In the genomic region with DNA sequence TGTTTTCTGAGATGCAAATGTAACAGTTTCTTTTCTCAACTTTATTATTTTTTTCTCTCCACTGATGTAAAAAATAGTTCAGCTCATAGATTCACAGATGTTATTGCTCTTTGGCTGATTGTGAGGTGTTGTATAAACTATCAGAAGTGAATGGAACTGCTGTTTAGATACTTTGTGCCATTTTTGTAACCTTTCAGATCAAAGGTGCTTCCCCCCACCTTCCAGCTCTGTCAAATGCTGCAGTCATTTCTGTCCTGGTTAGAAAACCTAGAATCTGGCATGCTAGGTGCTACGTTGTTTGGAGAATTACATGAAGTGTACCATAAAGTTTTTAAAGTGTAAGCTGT, we compare ENCODE assay signal across 11 cellular contexts. TPM values are rescaled to one million over a fixed set of nuclear protein-coding genes. Genes with fewer than 3 reads are reported as not detected.
A peak's percentile ranks its signal among the peaks of the same experiment; 100 is the strongest.
DNase-seq lines count a peak whose midpoint lies in the region; ATAC-seq, FAIRE-seq and TF ChIP-seq lines count a peak whose summit lies in the region.
"Had no signal": no experiment of that assay in that cellular context is flagged by ENCODE, and none has a peak within 500 bp of the region (broad histone marks: within the 10 kb centered on the region; RNA-seq: fewer than 3 reads in every experiment).

No MANE protein-coding gene starts in this region.

- no peaks in the 10 kb centered on the region for H3K36me3 Mint-ChIP-seq in activated naive CD8-positive, alpha-beta T cell treated with anti-CD3 and anti-CD28 coated beads, Interleukin-2, amount 50 U/mL, for 24 hours (ENCODE audit: low read depth)
- no peaks in the 10 kb centered on the region for H3K36me3 Mint-ChIP-seq in osteocyte (ENCODE audit: unreplicated experiment)

- ATAC-seq in GM19035 (IDR thresholded peaks at IDR 0.05; ENCODE audit: unreplicated experiment) (peak; percentile 28), HG03175 (IDR thresholded peaks at IDR 0.05; ENCODE audit: unreplicated experiment) (peak; percentile 18)
- no peak for ATAC-seq in activated naive CD8-positive, alpha-beta T cell treated with anti-CD3 and anti-CD28 coated beads, Interleukin-2, amount 50 U/mL, for 24 hours

- peak overlapping the region; percentile 70 for H3K27ac Mint-ChIP-seq in activated naive CD8-positive, alpha-beta T cell treated with anti-CD3 and anti-CD28 coated beads, Interleukin-2, amount 50 U/mL, for 24 hours
- no peak overlapping the region for H3K27ac Mint-ChIP-seq in osteocyte (ENCODE audit: unreplicated experiment)

- H3K4me1 ChIP-seq in SJCRH30, result peaks cover 31% of the 10 kb centered on the region

- peak overlapping the region; percentile 22 for H3K4me3 Mint-ChIP-seq in activated naive CD8-positive, alpha-beta T cell treated with anti-CD3 and anti-CD28 coated beads, Interleukin-2, amount 50 U/mL, for 24 hours
- H3K4me3 Mint-ChIP-seq in osteocyte (ENCODE audit: unreplicated experiment), result no peak overlapping the region

- POLR2A ChIA-PET in RWPE1 (lab: Yijun Ruan, JAX; ENCODE audit: low non-redundant PET), result interaction anchor here (0.5 to 0.6 kb wide), 2 partner anchors 11 to 261 kb away, joined by 4 to 8 read pairs; no protein-coding TSS in a partner anchor

- DNase-seq in GM12892 (ENCODE audit: insufficient read length) (no peak), SJCRH30 (no peak), RWPE1 (ENCODE audit: low spot score) (no peak), amygdala (lab: John Stamatoyannopoulos, UW) (no peak), osteocyte (ENCODE audit: extremely low spot score, unreplicated experiment) (no peak)
- DNase-seq in activated naive CD8-positive, alpha-beta T cell treated with anti-CD3 and anti-CD28 coated beads, Interleukin-2, amount 50 U/mL, for 24 hours, result no peak
- DNase-seq: NCI-H1436, NCI-H774, SW 1271 had no signal

- H3K27ac ChIP-seq in SJCRH30 (no peak overlapping the region), RWPE1 (no peak overlapping the region)

- H3K9me3 Mint-ChIP-seq in activated naive CD8-positive, alpha-beta T cell treated with anti-CD3 and anti-CD28 coated beads, Interleukin-2, amount 50 U/mL, for 24 hours, result no peaks in the 10 kb centered on the region
- no peaks in the 10 kb centered on the region for H3K9me3 Mint-ChIP-seq in osteocyte (ENCODE audit: unreplicated experiment)

- H3K4me3 ChIP-seq in SJCRH30, result no peak overlapping the region

- H3K4me1 Mint-ChIP-seq in activated naive CD8-positive, alpha-beta T cell treated with anti-CD3 and anti-CD28 coated beads, Interleukin-2, amount 50 U/mL, for 24 hours, result peaks cover 66% of the 10 kb centered on the region
- H3K4me1 Mint-ChIP-seq in osteocyte (ENCODE audit: unreplicated experiment), result peaks cover 32% of the 10 kb centered on the region

- H3K9me3 ChIP-seq in SJCRH30 (replicated peaks), result no peaks in the 10 kb centered on the region

- TF ChIP-seq CTCF in RWPE1 (conservative IDR thresholded peaks at IDR 0.05; ENCODE audit: low read depth), result no peak
- TF ChIP-seq CTCF in osteocyte (IDR thresholded peaks at IDR 0.05), result no peak

- CTCF ChIA-PET in RWPE1 (lab: Yijun Ruan, JAX), result interaction anchor here (0.6 kb wide), 1 partner anchor 59 kb away, joined by 3 read pairs; no protein-coding TSS in a partner anchor

- no peaks in the 10 kb centered on the region for H3K27me3 ChIP-seq in SJCRH30

- peak; percentile 61 for FAIRE-seq in GM12892 (lab: Jason Lieb, UNC)

- TF ChIP-seq POLR2A in GM12892 (IDR thresholded peaks at IDR 0.05; ENCODE audit: low read depth, low read length), result no peak

- no peaks in the 10 kb centered on the region for H3K27me3 Mint-ChIP-seq in activated naive CD8-positive, alpha-beta T cell treated with anti-CD3 and anti-CD28 coated beads, Interleukin-2, amount 50 U/mL, for 24 hours
- peaks cover 8% of the 10 kb centered on the region for H3K27me3 Mint-ChIP-seq in osteocyte (ENCODE audit: unreplicated experiment)

- H3K36me3 ChIP-seq in SJCRH30, result no peaks in the 10 kb centered on the region

RNA-seq across cellular contexts. Expression of a gene that starts 1.7 kb away (rescaled TPM):
- 11.4 TPM for polyA plus RNA-seq in GM12892 (2012; ENCODE audit: missing spikeins)
- 19.0 and 25.8 TPM in 2 replicates for total RNA-seq in SJCRH30 (2014; rRNA removed; shearing (Covaris generic))
- total RNA-seq in osteocyte, result 74.5 and 78.1 TPM in 2 replicates

RNA-seq across cellular contexts. Expression of a gene that starts 53.2 kb away (rescaled TPM):
- polyA plus RNA-seq in GM12892 (2012; ENCODE audit: missing spikeins), result 107 TPM
- total RNA-seq in SJCRH30 (2014; rRNA removed; shearing (Covaris generic)), result 407 and 454 TPM in 2 replicates
- 308 and 326 TPM in 2 replicates for total RNA-seq in osteocyte
